ENCODE assay signal across 8 cellular contexts in genomic region chr6:68343901-68344300, GRCh38.
DNase-seq lines count a peak whose midpoint lies in the region; ATAC-seq and TF ChIP-seq lines count a peak whose summit lies in the region.

No MANE protein-coding gene starts in this region.

- ATAC-seq in GM18909 (IDR thresholded peaks at IDR 0.05; ENCODE audit: poor library complexity, unreplicated experiment) = peak; percentile 74
- peak; percentile 74 for ATAC-seq in HG03469 (IDR thresholded peaks at IDR 0.05; ENCODE audit: unreplicated experiment)

- H3K4me3 ChIP-seq in BE2C (ENCODE audit: low read depth, low read length) = no peak overlapping the region

- DNase-seq in BE2C = peak; percentile 75
- peak; percentile 24 for DNase-seq in NCI-H345 treated with DMSO at 0.1 percent for 48 hours (lab: John Stamatoyannopoulos, UW; ENCODE audit: unreplicated experiment)
- DNase-seq in astrocyte of the hippocampus (ENCODE audit: low read depth, low spot score) = peak; percentile 51
- peak; percentile 10 for DNase-seq in midbrain (lab: John Stamatoyannopoulos, UW)
- DNase-seq in dermis blood vessel endothelial cell = no peak
- DNase-seq in amniotic stem cell (lab: John Stamatoyannopoulos, UW) = no peak

- TF ChIP-seq CTCF in BE2C (IDR thresholded peaks at IDR 0.05; ENCODE audit: low read depth, low read length) = peak; percentile 95

- no peaks in the 10 kb centered on the region for H3K4me1 ChIP-seq in BE2C

- H3K9me3 ChIP-seq in BE2C = no peaks in the 10 kb centered on the region

- H3K36me3 ChIP-seq in BE2C = no peaks in the 10 kb centered on the region

- H3K27me3 ChIP-seq in BE2C = no peaks in the 10 kb centered on the region

Comparison
In these comparisons a context has a peak if more than half of its experiments do, and no peak if none do; other contexts are left out.
1. DNase-seq: peak in BE2C (single experiment), NCI-H345 treated with DMSO at 0.1 percent for 48 hours (single experiment), astrocyte of the hippocampus (single experiment) and midbrain (single experiment); none in dermis blood vessel endothelial cell (single experiment) and amniotic stem cell (single experiment).